1 cellular context compared by ENCODE assay signal in genomic region chr17:68707032-68707431, GRCh38.
TF ChIP-seq lines count a peak whose summit lies in the region.

No MANE protein-coding gene starts in this region.

TF ChIP-seq in GM23338, 12 proteins besides CTCF, POLR2A, EP300 and RAD21 (continued from another document):
- TF ChIP-seq ZNF462 (CRISPR knock-in tag; IDR thresholded peaks at IDR 0.05), result no peak
- no peak for TF ChIP-seq REST (IDR thresholded peaks at IDR 0.05; ENCODE audit: unreplicated experiment)
